ENCODE assay signal across 9 cellular contexts in the genomic region with DNA sequence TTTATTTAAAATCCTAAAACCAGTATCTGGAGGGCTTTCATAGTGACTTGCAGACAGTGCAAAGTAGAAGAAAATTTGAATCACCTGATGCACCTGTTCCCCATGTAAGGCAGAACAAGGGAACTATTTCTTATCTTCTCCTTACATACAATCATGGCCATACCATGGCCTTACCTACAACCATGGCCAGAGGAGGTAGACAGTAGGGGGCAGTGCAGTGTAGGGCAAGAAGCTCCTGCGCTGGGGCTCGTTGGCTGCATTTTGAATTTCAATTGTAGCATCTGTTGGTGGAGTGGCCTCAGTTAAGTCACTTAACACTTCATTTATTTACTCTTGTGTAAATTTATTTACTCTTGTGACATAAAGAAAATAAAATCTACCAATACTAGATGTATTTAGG. TPM values are rescaled to one million over a fixed set of nuclear protein-coding genes. Genes with fewer than 3 reads are reported as not detected.
DNase-seq lines count a peak whose midpoint lies in the region; ATAC-seq and TF ChIP-seq lines count a peak whose summit lies in the region.
"Had no signal": no experiment of that assay in that cellular context is flagged by ENCODE, and none has a peak within 500 bp of the region (broad histone marks: within the 10 kb centered on the region; RNA-seq: fewer than 3 reads in every experiment).

No MANE protein-coding gene starts in this region.

- no peaks in the 10 kb centered on the region for H3K4me1 ChIP-seq in right lobe of liver
- H3K4me1 ChIP-seq: parathyroid adenoma had no signal

- TF ChIP-seq POLR2A in right lobe of liver (IDR thresholded peaks at IDR 0.05), result no peak

- peaks cover 0 to 3% (median 0%) of the 10 kb centered on the region in 4 donors for H3K9me3 ChIP-seq in right lobe of liver

- intact Hi-C loops in right lobe of liver (cut with DNase I), result no loop called here

- no peaks in the 10 kb centered on the region for H3K36me3 ChIP-seq in right lobe of liver

- 3% methylated on average over 2 of the region's 2 CpGs for WGBS in right lobe of liver (ENCODE audit: insufficient coverage, low coverage, low lambda C conversion rate, missing lambda C conversion rate)

- DNase-seq in COLO668 (lab: John Stamatoyannopoulos, UW; ENCODE audit: unreplicated experiment) (peak; percentile 55), NCI-H187 treated with DMSO at 0.1 percent for 48 hours (lab: John Stamatoyannopoulos, UW) (peak; percentile 10), amniotic stem cell (lab: John Stamatoyannopoulos, UW) (peak; percentile 42), right lobe of liver (peak in 1 of 3 donors; percentile 24), superior temporal gyrus (ENCODE audit: extremely low spot score) (no peak), mesenteric fat pad (ENCODE audit: low spot score) (no peak)

- H3K27me3 ChIP-seq in right lobe of liver, result no peaks in the 10 kb centered on the region

- H3K27ac ChIP-seq in right lobe of liver, result no peak overlapping the region
- H3K27ac ChIP-seq: parathyroid adenoma had no signal

- ATAC-seq in GM18517 (IDR thresholded peaks at IDR 0.05; ENCODE audit: unreplicated experiment), result peak; percentile 74
- ATAC-seq in HG02973 (IDR thresholded peaks at IDR 0.05; ENCODE audit: unreplicated experiment), result peak; percentile 77
- ATAC-seq in right lobe of liver, result peak in 3 of 4 donors; percentile 42 to 50 (median 44)

- peak; percentile 9 to 46 (median 26) for TF ChIP-seq CTCF in right lobe of liver (IDR thresholded peaks at IDR 0.05)

- H3K4me3 ChIP-seq in right lobe of liver, result no peak overlapping the region

RNA-seq across cellular contexts. Expression of a gene that starts 33.0 kb away (rescaled TPM):
- 1 to 10 TPM in 1 of 6 experiments, under 1 TPM in 2, not detected in 3; 0.15 to 1.1 (median 0.30) TPM for total RNA-seq in right lobe of liver
- 0.16 TPM for total RNA-seq in mesenteric fat pad

Comparison
In these comparisons a context has a peak if more than half of its experiments do, and no peak if none do; other contexts are left out.
1. DNase-seq: peak in COLO668 (single experiment), NCI-H187 treated with DMSO at 0.1 percent for 48 hours (single experiment) and amniotic stem cell (single experiment); none in superior temporal gyrus (single experiment) and mesenteric fat pad (single experiment).
2. Peak in every context shown above with its lines, with median percentiles within 50 percentile points of each other: ATAC-seq.